7 cellular contexts compared by ENCODE assay signal in genomic region chr2:25915944-25916343, GRCh38. TPM values are rescaled to one million over a fixed set of nuclear protein-coding genes. Genes with fewer than 3 reads are reported as not detected.
DNase-seq lines count a peak whose midpoint lies in the region; ATAC-seq and TF ChIP-seq lines count a peak whose summit lies in the region.
"Not testable (repeated sequence)": the region's sequence is repeated elsewhere in the genome, so short reads cannot be mapped to it uniquely, and the experiment has no call there.

No MANE protein-coding gene starts in this region.

- not testable (repeated sequence) for H3K27me3 ChIP-seq in CD4-positive, CD25-positive, alpha-beta regulatory T cell (ENCODE audit: control insufficient read depth, insufficient read depth, low read length); Loucy (ENCODE audit: insufficient read depth, low read length, poor library complexity, severe bottlenecking); neural progenitor cell

- H3K4me3 Mint-ChIP-seq in CD4-positive, CD25-positive, alpha-beta regulatory T cell: peak overlapping the region; percentile 50 to 92 (median 87)
- peak overlapping the region; percentile 79 for H3K4me3 Mint-ChIP-seq in activated CD4-positive, alpha-beta T cell treated with anti-CD3 and anti-CD28 coated beads, Interleukin-2, amount 10 ng/mL, durations not matched to agents 24 days and 14 days
- H3K4me3 Mint-ChIP-seq in activated T-cell treated with anti-CD3 and anti-CD28 coated beads, Interleukin-2, amount 50 U/mL, for 24 hours: peak overlapping the region; percentile 70
- peak overlapping the region; percentile 58 for H3K4me3 Mint-ChIP-seq in activated naive CD4-positive, alpha-beta T cell treated with anti-CD3 and anti-CD28 coated beads, Interleukin-2, amount 10 ng/mL, durations not matched to agents 7 days and 5 days
- H3K4me3 Mint-ChIP-seq in immature natural killer cell: peak overlapping the region; percentile 74 to 89 (median 83)
- H3K4me3 Mint-ChIP-seq in neural progenitor cell: not testable (repeated sequence)

- CTCF ChIA-PET in activated naive CD4-positive, alpha-beta T cell treated with anti-CD3 and anti-CD28 coated beads, Interleukin-2, amount 10 ng/mL, durations not matched to agents 7 days and 5 days (lab: Charles Lee): interaction anchor here (0.6 to 1.2 kb wide), 2 partner anchors 64 to 74 kb away, joined by 3 to 6 read pairs; no protein-coding TSS in a partner anchor

- H3K4me1 Mint-ChIP-seq in CD4-positive, CD25-positive, alpha-beta regulatory T cell: peaks cover 6 to 14% (median 9%) of the 10 kb centered on the region in 4 donors
- H3K4me1 Mint-ChIP-seq in activated CD4-positive, alpha-beta T cell treated with anti-CD3 and anti-CD28 coated beads, Interleukin-2, amount 10 ng/mL, durations not matched to agents 24 days and 14 days: peaks cover 16% of the 10 kb centered on the region
- peaks cover 11% of the 10 kb centered on the region for H3K4me1 Mint-ChIP-seq in activated T-cell treated with anti-CD3 and anti-CD28 coated beads, Interleukin-2, amount 50 U/mL, for 24 hours (ENCODE audit: low read depth)
- peaks cover 19% of the 10 kb centered on the region for H3K4me1 Mint-ChIP-seq in activated naive CD4-positive, alpha-beta T cell treated with anti-CD3 and anti-CD28 coated beads, Interleukin-2, amount 10 ng/mL, durations not matched to agents 7 days and 5 days
- H3K4me1 Mint-ChIP-seq in immature natural killer cell (peaks cover 11 to 14% of the 10 kb centered on the region in 2 donors), neural progenitor cell (peaks cover 27% of the 10 kb centered on the region)

- H3K27me3 Mint-ChIP-seq in CD4-positive, CD25-positive, alpha-beta regulatory T cell; activated CD4-positive, alpha-beta T cell treated with anti-CD3 and anti-CD28 coated beads, Interleukin-2, amount 10 ng/mL, durations not matched to agents 24 days and 14 days; activated T-cell treated with anti-CD3 and anti-CD28 coated beads, Interleukin-2, amount 50 U/mL, for 24 hours; immature natural killer cell (ENCODE audit: low read depth in 3 of 3); neural progenitor cell (ENCODE audit: insufficient read depth, low read depth): not testable (repeated sequence)
- H3K27me3 Mint-ChIP-seq in activated naive CD4-positive, alpha-beta T cell treated with anti-CD3 and anti-CD28 coated beads, Interleukin-2, amount 10 ng/mL, durations not matched to agents 7 days and 5 days: peaks cover 11% of the 10 kb centered on the region

- DNase-seq in CD4-positive, CD25-positive, alpha-beta regulatory T cell; activated CD4-positive, alpha-beta T cell treated with anti-CD3 and anti-CD28 coated beads, Interleukin-2, amount 10 ng/mL, durations not matched to agents 24 days and 14 days; activated T-cell treated with anti-CD3 and anti-CD28 coated beads, Interleukin-2, amount 50 U/mL, for 24 hours; activated naive CD4-positive, alpha-beta T cell treated with anti-CD3 and anti-CD28 coated beads, Interleukin-2, amount 10 ng/mL, durations not matched to agents 7 days and 5 days; immature natural killer cell; neural progenitor cell (ENCODE audit: low spot score): not testable (repeated sequence)

- not testable (repeated sequence) for H3F3A ChIP-seq in Loucy (ENCODE audit: low read depth)
- peaks cover 15% of the 10 kb centered on the region for H3F3A ChIP-seq in neural progenitor cell (ENCODE audit: low read depth)

- H3K36me3 Mint-ChIP-seq in CD4-positive, CD25-positive, alpha-beta regulatory T cell; activated CD4-positive, alpha-beta T cell treated with anti-CD3 and anti-CD28 coated beads, Interleukin-2, amount 10 ng/mL, durations not matched to agents 24 days and 14 days (ENCODE audit: low read depth); activated T-cell treated with anti-CD3 and anti-CD28 coated beads, Interleukin-2, amount 50 U/mL, for 24 hours (ENCODE audit: low read depth); activated naive CD4-positive, alpha-beta T cell treated with anti-CD3 and anti-CD28 coated beads, Interleukin-2, amount 10 ng/mL, durations not matched to agents 7 days and 5 days; immature natural killer cell; neural progenitor cell: not testable (repeated sequence)

- H3K9me2 ChIP-seq in Loucy (replicated peaks; ENCODE audit: low read depth, low read length): not testable (repeated sequence)

- not testable (repeated sequence) for H3K9me3 Mint-ChIP-seq in CD4-positive, CD25-positive, alpha-beta regulatory T cell; activated CD4-positive, alpha-beta T cell treated with anti-CD3 and anti-CD28 coated beads, Interleukin-2, amount 10 ng/mL, durations not matched to agents 24 days and 14 days; activated T-cell treated with anti-CD3 and anti-CD28 coated beads, Interleukin-2, amount 50 U/mL, for 24 hours; activated naive CD4-positive, alpha-beta T cell treated with anti-CD3 and anti-CD28 coated beads, Interleukin-2, amount 10 ng/mL, durations not matched to agents 7 days and 5 days; immature natural killer cell; neural progenitor cell

- not testable (repeated sequence) for H3K9ac ChIP-seq in Loucy (ENCODE audit: low read depth, low read length, poor library complexity, severe bottlenecking); neural progenitor cell

- not testable (repeated sequence) for H3K79me2 ChIP-seq in Loucy (ENCODE audit: insufficient read depth, low read length); neural progenitor cell (ENCODE audit: low read depth)

- H3K4me3 ChIP-seq in CD4-positive, CD25-positive, alpha-beta regulatory T cell (ENCODE audit: low read depth, low read length): peak overlapping the region; percentile 62
- peak overlapping the region; percentile 21 for H3K4me3 ChIP-seq in Loucy (ENCODE audit: low read length, poor library complexity, severe bottlenecking)
- not testable (repeated sequence) for H3K4me3 ChIP-seq in neural progenitor cell

- not testable (repeated sequence) for H3K9me3 ChIP-seq in CD4-positive, CD25-positive, alpha-beta regulatory T cell (ENCODE audit: control insufficient read depth in 2 of 2, low read length in 2 of 2); Loucy (ENCODE audit: insufficient read depth, low read depth, low read length); neural progenitor cell (ENCODE audit: low read depth)

- not testable (repeated sequence) for H4K20me1 ChIP-seq in Loucy (ENCODE audit: insufficient read depth, low read length, poor library complexity, severe bottlenecking); neural progenitor cell (ENCODE audit: low read depth)

- H3K4me2 ChIP-seq in Loucy (ENCODE audit: low read depth, low read length, poor library complexity, severe bottlenecking): peak overlapping the region; percentile 34
- not testable (repeated sequence) for H3K4me2 ChIP-seq in neural progenitor cell

- not testable (repeated sequence) for H2AFZ ChIP-seq in Loucy (ENCODE audit: low read length)
- H2AFZ ChIP-seq in neural progenitor cell (replicated peaks): peak overlapping the region; percentile 85

- H3K27ac ChIP-seq in CD4-positive, CD25-positive, alpha-beta regulatory T cell (ENCODE audit: insufficient read depth, low read length, poor library complexity, severe bottlenecking); neural progenitor cell: not testable (repeated sequence)

- intact Hi-C loops in activated CD4-positive, alpha-beta T cell treated with anti-CD3 and anti-CD28 coated beads, Interleukin-2, amount 10 ng/mL, durations not matched to agents 24 days and 14 days (cut with micrococcal nuclease): not testable (repeated sequence)

- not testable (repeated sequence) for H3K36me3 ChIP-seq in CD4-positive, CD25-positive, alpha-beta regulatory T cell (ENCODE audit: control insufficient read depth, insufficient read depth, low read length); Loucy (ENCODE audit: insufficient read depth, low read length); neural progenitor cell

- H3K27ac Mint-ChIP-seq in CD4-positive, CD25-positive, alpha-beta regulatory T cell: peak overlapping the region; percentile 80 to 95 (median 83)
- not testable (repeated sequence) for H3K27ac Mint-ChIP-seq in activated CD4-positive, alpha-beta T cell treated with anti-CD3 and anti-CD28 coated beads, Interleukin-2, amount 10 ng/mL, durations not matched to agents 24 days and 14 days; activated T-cell treated with anti-CD3 and anti-CD28 coated beads, Interleukin-2, amount 50 U/mL, for 24 hours
- H3K27ac Mint-ChIP-seq in activated naive CD4-positive, alpha-beta T cell treated with anti-CD3 and anti-CD28 coated beads, Interleukin-2, amount 10 ng/mL, durations not matched to agents 7 days and 5 days: peak overlapping the region; percentile 73
- H3K27ac Mint-ChIP-seq in immature natural killer cell: peak overlapping the region; percentile 10 to 85 (median 39)
- peak overlapping the region; percentile 96 for H3K27ac Mint-ChIP-seq in neural progenitor cell

- not testable (repeated sequence) for TF ChIP-seq CTCF in Loucy (conservative IDR thresholded peaks at IDR 0.05; ENCODE audit: low read length); neural progenitor cell (IDR thresholded peaks at IDR 0.05)

- H3K4me1 ChIP-seq in CD4-positive, CD25-positive, alpha-beta regulatory T cell (ENCODE audit: control insufficient read depth, insufficient read depth, low read length, poor library complexity, severe bottlenecking): not testable (repeated sequence)
- H3K4me1 ChIP-seq in Loucy (ENCODE audit: insufficient read depth, low read length, poor library complexity, severe bottlenecking) (peaks cover 18% of the 10 kb centered on the region), neural progenitor cell (peaks cover 11% of the 10 kb centered on the region)

- not testable (repeated sequence) for ATAC-seq in CD4-positive, CD25-positive, alpha-beta regulatory T cell (ENCODE audit: low read depth in 2 of 2)

RNA-seq across cellular contexts. Expression of gene ASXL2, which starts 37.7 kb away (rescaled TPM):
- total RNA-seq in CD4-positive, CD25-positive, alpha-beta regulatory T cell: 48.6 TPM
- 1 to 10 TPM; 6.8 to 8.8 (median 8.1) TPM for polyA plus RNA-seq in CD4-positive, CD25-positive, alpha-beta regulatory T cell
- total RNA-seq in activated CD4-positive, alpha-beta T cell treated with anti-CD3 and anti-CD28 coated beads, Interleukin-2, amount 10 ng/mL, durations not matched to agents 24 days and 14 days: 57.1 and 57.4 TPM in 2 replicates
- polyA plus RNA-seq in immature natural killer cell: 10 to 100 TPM in 1 of 3 donors, 1 to 10 TPM in 2; 3.1 to 15.6 (median 4.7) TPM
- total RNA-seq in neural progenitor cell (ENCODE audit: low replicate concordance): 8.7 and 9.8 TPM in 2 replicates
